In the genomic region with DNA sequence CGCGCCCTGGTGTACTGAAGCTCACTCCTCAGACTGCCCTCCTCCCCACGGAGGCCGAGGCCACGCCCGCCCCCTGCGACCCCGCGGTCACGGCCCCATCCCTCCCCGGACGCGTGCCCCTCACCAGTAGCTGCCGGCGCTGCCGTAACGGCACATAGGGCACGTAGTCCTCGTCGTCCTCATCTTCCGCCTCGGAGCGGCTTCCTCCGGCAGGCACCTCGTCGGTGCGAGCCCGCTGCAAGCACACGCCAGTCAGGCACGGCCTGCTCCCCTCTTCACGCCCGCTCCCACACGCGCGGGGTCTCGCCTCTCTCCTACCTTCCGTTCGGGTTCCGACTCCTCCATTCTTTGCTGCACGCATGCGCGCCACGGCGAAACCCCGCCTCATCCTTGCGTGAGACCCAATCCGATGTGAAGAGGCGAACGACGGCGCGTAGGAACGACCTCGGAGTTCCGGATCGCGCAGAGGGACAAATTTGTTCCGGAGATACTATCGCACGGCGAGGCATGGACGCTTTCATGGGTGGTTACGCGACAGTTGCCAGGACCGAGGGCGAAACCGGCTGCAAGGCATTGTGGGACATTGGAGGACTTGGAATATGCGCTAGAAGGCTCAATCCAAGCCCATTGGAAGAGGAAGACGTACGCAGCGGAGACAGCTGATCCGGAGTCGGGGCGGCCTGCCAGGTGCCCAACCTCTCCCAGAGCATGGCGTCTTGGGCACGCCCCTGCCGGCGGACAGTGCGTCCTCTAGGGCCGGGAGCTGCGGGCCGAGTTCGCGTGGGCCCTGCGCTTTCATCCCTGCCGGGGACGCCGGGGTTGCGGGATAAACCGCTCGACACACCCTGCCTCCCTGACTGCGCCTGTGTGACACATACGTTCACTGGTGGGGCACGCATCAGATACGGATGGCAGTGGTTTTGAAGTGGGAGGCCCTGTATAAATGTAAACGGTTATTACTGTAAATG, we compare ENCODE assay signal across 1 cellular context.
TF ChIP-seq lines count a peak whose summit lies in the region.

A gene (minus strand): TSS at position 361 of the 968 bp plus-strand sequence. CDS start 16 bp downstream, at position 345.

TF ChIP-seq in IMR-90, 13 proteins besides CTCF, POLR2A, EP300 and RAD21 (continued from another document):
- TF ChIP-seq, protein P1, sequence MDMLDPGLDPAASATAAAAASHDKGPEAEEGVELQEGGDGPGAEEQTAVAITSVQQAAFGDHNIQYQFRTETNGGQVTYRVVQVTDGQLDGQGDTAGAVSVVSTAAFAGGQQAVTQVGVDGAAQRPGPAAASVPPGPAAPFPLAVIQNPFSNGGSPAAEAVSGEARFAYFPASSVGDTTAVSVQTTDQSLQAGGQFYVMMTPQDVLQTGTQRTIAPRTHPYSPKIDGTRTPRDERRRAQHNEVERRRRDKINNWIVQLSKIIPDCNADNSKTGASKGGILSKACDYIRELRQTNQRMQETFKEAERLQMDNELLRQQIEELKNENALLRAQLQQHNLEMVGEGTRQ (IDR thresholded peaks at IDR 0.05; ENCODE audit: low read depth, low read length) = peak; percentile 64
